Comparison of ENCODE assay signal across 7 cellular contexts in genomic region chr12:13278249-13278787, GRCh38.
DNase-seq lines count a peak whose midpoint lies in the region; ATAC-seq, FAIRE-seq and TF ChIP-seq lines count a peak whose summit lies in the region.

No MANE protein-coding gene starts in this region.

- peak; percentile 64 for ATAC-seq in HG03025 (IDR thresholded peaks at IDR 0.05; ENCODE audit: low FRiP score, unreplicated experiment)

- FAIRE-seq in GM12892 (lab: Jason Lieb, UNC), result no peak

- TF ChIP-seq POLR2A in GM12892 (IDR thresholded peaks at IDR 0.05; ENCODE audit: low read depth, low read length), result no peak

- TF ChIP-seq CTCF in epithelial cell of esophagus (IDR thresholded peaks at IDR 0.05; ENCODE audit: insufficient read depth, low read depth, low read length, missing control alignments), result peak; percentile 92

- DNase-seq in GM12892 (ENCODE audit: insufficient read length), result peak; percentile 56
- DNase-seq in NCI-H460 (ENCODE audit: extremely low read depth, low read depth), result peak; percentile 36
- peak; percentile 63 for DNase-seq in activated CD8-positive, alpha-beta memory T cell treated with anti-CD3 and anti-CD28 coated beads, Interleukin-2, amount 50 U/mL, for 4 hours
- peak; percentile 64 for DNase-seq in epithelial cell of esophagus (ENCODE audit: low read depth)
- DNase-seq in myocyte (ENCODE audit: low read depth), result peak; percentile 67
- peak; percentile 53 for DNase-seq in stimulated activated CD8-positive, alpha-beta memory T cell treated with anti-CD3 and anti-CD28 coated beads, Interleukin-4, amount 100 ng/mL, for 24 hours (ENCODE audit: low read depth)

- no peak overlapping the region for H3K4me3 ChIP-seq in epithelial cell of esophagus (ENCODE audit: low read length)
